Comparison of ENCODE assay signal across 8 cellular contexts in genomic region chr2:237626813-237627451, GRCh38. TPM values are rescaled to one million over a fixed set of nuclear protein-coding genes. Genes with fewer than 3 reads are reported as not detected.
DNase-seq lines count a peak whose midpoint lies in the region; ATAC-seq and TF ChIP-seq lines count a peak whose summit lies in the region.

No MANE protein-coding gene starts in this region.

- peaks cover 8% of the 10 kb centered on the region for H3K79me2 ChIP-seq in smooth muscle cell (ENCODE audit: low read depth)

- H3K9me3 ChIP-seq in HUES6 (ENCODE audit: control insufficient read depth, insufficient read depth, low read depth, low read length) (no peaks in the 10 kb centered on the region), iPS-20b (ENCODE audit: insufficient read depth, low read depth, low read length) (no peaks in the 10 kb centered on the region), smooth muscle cell (replicated peaks; ENCODE audit: low read depth) (no peaks in the 10 kb centered on the region)

- H3K36me3 ChIP-seq in HUES6 (ENCODE audit: control insufficient read depth, insufficient read depth, low read length) (peaks cover 10% of the 10 kb centered on the region; the same call in 1 of the 2 replicates), iPS-20b (ENCODE audit: insufficient read depth, low read depth, low read length) (no peaks in the 10 kb centered on the region), smooth muscle cell (ENCODE audit: low read depth) (no peaks in the 10 kb centered on the region)

- WGBS in smooth muscle cell (ENCODE audit: low lambda C conversion rate) = 20% methylated on average over 32 of the region's 55 CpGs

- H3K27me3 ChIP-seq in HUES6 (ENCODE audit: control insufficient read depth, insufficient read depth, low read length) = peaks cover 31% of the 10 kb centered on the region
- peaks cover 36% of the 10 kb centered on the region for H3K27me3 ChIP-seq in iPS-20b (ENCODE audit: insufficient read depth, low read length)
- no peaks in the 10 kb centered on the region for H3K27me3 ChIP-seq in smooth muscle cell (ENCODE audit: low read depth)

- H3K9ac ChIP-seq in HUES6 (ENCODE audit: low read length) (peak overlapping the region; percentile 51), iPS-20b (ENCODE audit: low read depth, low read length) (peak overlapping the region; percentile 66), smooth muscle cell (ENCODE audit: low read depth) (no peak overlapping the region)

- H4K20me1 ChIP-seq in smooth muscle cell (ENCODE audit: low read depth) = peaks cover 32% of the 10 kb centered on the region

- H2AFZ ChIP-seq in smooth muscle cell (ENCODE audit: low read depth) = peak overlapping the region; percentile 75

- H3K4me3 ChIP-seq in HUES6 (ENCODE audit: low read depth, low read length) (peak overlapping the region; percentile 59), iPS-20b (ENCODE audit: low read length) (peak overlapping the region; percentile 75; the same call in 1 of the 2 replicates), smooth muscle cell (peak overlapping the region; percentile 62)

- peak overlapping the region; percentile 87 for H3K4me2 ChIP-seq in smooth muscle cell

- H3K27ac ChIP-seq in HUES6 (ENCODE audit: low read depth, low read length) (no peak overlapping the region), iPS-20b (ENCODE audit: low read length) (no peak overlapping the region), smooth muscle cell (ENCODE audit: low read depth) (no peak overlapping the region)

- peaks cover 4% of the 10 kb centered on the region for H3F3A ChIP-seq in smooth muscle cell (ENCODE audit: low read depth)

- no peak for ATAC-seq in GM19328 (IDR thresholded peaks at IDR 0.05; ENCODE audit: unreplicated experiment)
- no peak for ATAC-seq in GM18502 (IDR thresholded peaks at IDR 0.05; ENCODE audit: poor library complexity, unreplicated experiment)

- DNase-seq in astrocyte of the hippocampus (ENCODE audit: low read depth, low spot score) = peak; percentile 39
- DNase-seq in smooth muscle cell (lab: John Stamatoyannopoulos, UW; ENCODE audit: unreplicated experiment) = no peak
- no peak for DNase-seq in HUDEP-2 (lab: John Stamatoyannopoulos, UW; ENCODE audit: unreplicated experiment in 76 of 76)
- no peak for DNase-seq in NCI-H524 (lab: John Stamatoyannopoulos, UW)

- TF ChIP-seq CTCF in smooth muscle cell (IDR thresholded peaks at IDR 0.05; ENCODE audit: borderline replicate concordance, insufficient read depth, poor library complexity, severe bottlenecking) = no peak

- H3K4me1 ChIP-seq in HUES6 (ENCODE audit: control insufficient read depth, insufficient read depth, low read length) (peaks cover 23% of the 10 kb centered on the region), iPS-20b (ENCODE audit: insufficient read depth, low read length) (0 out of 2 replicates have a peak, but pooled peaks cover 10% of the 10 kb centered on the region), smooth muscle cell (ENCODE audit: low read depth) (peaks cover 6% of the 10 kb centered on the region)

RNA-seq across cellular contexts. Expression of gene LRRFIP1, which starts 0.5 kb away (rescaled TPM):
- 36.2 and 49.5 TPM in 2 replicates for total RNA-seq in smooth muscle cell
- 65.1 and 82.7 TPM in 2 replicates for polyA plus RNA-seq in smooth muscle cell

RNA-seq across cellular contexts. Expression of gene RAB17, which starts 36.4 kb away (rescaled TPM):
- total RNA-seq in smooth muscle cell = 0.18 and 1.4 TPM in 2 replicates
- 0.69 and 2.0 TPM in 2 replicates for polyA plus RNA-seq in smooth muscle cell
